8 cellular contexts compared by ENCODE assay signal in genomic region chr12:38907171-38907923, GRCh38. TPM values are rescaled to one million over a fixed set of nuclear protein-coding genes. Genes with fewer than 3 reads are reported as not detected.
DNase-seq lines count a peak whose midpoint lies in the region; ATAC-seq and TF ChIP-seq lines count a peak whose summit lies in the region.

No MANE protein-coding gene starts in this region.

- H4K20me1 ChIP-seq in mammary epithelial cell (ENCODE audit: insufficient read depth, low read length) = no peaks in the 10 kb centered on the region

- ATAC-seq in HG02678 (IDR thresholded peaks at IDR 0.05; ENCODE audit: unreplicated experiment) = peak; percentile 0
- no peak for ATAC-seq in GM18909 (IDR thresholded peaks at IDR 0.05; ENCODE audit: poor library complexity, unreplicated experiment)
- no peak for ATAC-seq in left lobe of liver

- 51% methylated on average over 6 of the region's 6 CpGs for WGBS in mammary epithelial cell (ENCODE audit: low coverage, missing lambda C conversion rate)

- in situ Hi-C loops in mammary epithelial cell (cut with MboI; ENCODE audit: low sequenced_read_pairs in 2 of 2) = loop anchor here (10.0 to 25.0 kb wide), 5 partner anchors 197 to 573 kb away; no protein-coding TSS in a partner anchor

- peak overlapping the region; percentile 85 for H3K27ac ChIP-seq in 22Rv1
- peak overlapping the region; percentile 16 for H3K27ac ChIP-seq in mammary epithelial cell (ENCODE audit: insufficient read depth, low read depth, low read length)

- dilution Hi-C loops in mammary epithelial cell (cut with HindIII; ENCODE audit: low sequenced_read_pairs) = no loop called here

- H3K36me3 ChIP-seq in mammary epithelial cell (ENCODE audit: insufficient read depth, low read length) (no peaks in the 10 kb centered on the region), mucosa of stomach (ENCODE audit: control insufficient read depth, insufficient read depth, low read length) (no peaks in the 10 kb centered on the region)

- H3K4me3 ChIP-seq in mammary epithelial cell (replicated peaks in 1 of 3; ENCODE audit: insufficient read depth in 1 of 3, low read depth in 2 of 3, low read length in 3 of 3) = peak overlapping the region; percentile 63 to 86 (median 72)
- peak overlapping the region; percentile 70 for H3K4me3 ChIP-seq in mucosa of stomach (ENCODE audit: low read length)

- intact Hi-C loops in mammary epithelial cell (cut with micrococcal nuclease) = loop anchor here (2.0 to 10.0 kb wide), 5 partner anchors 365 to 850 kb away; no protein-coding TSS in a partner anchor

- TF ChIP-seq CTCF in 22Rv1 (IDR thresholded peaks at IDR 0.05) (no peak), mammary epithelial cell (conservative IDR thresholded peaks at IDR 0.05 in 1 of 2, IDR thresholded peaks at IDR 0.05 in 1 of 2; ENCODE audit: extremely low read depth in 1 of 2, insufficient read depth in 1 of 2, low read depth in 1 of 2, low read length in 2 of 2) (no peak)

- H3K27me3 ChIP-seq in mammary epithelial cell (ENCODE audit: insufficient read depth, low read length) (no peaks in the 10 kb centered on the region), mucosa of stomach (ENCODE audit: control insufficient read depth, insufficient read depth, low read length) (no peaks in the 10 kb centered on the region)

- H2AFZ ChIP-seq in mammary epithelial cell (ENCODE audit: low read depth, low read length) = peak overlapping the region; percentile 94

- no TSS peak for BruUV-seq in mammary epithelial cell (replicated peaks; lab: Mats Ljungman, UMichigan)

- H3K4me2 ChIP-seq in mammary epithelial cell (ENCODE audit: insufficient read depth, low read depth, low read length) = peak overlapping the region; percentile 84

- peak; percentile 37 for DNase-seq in mammary epithelial cell
- no peak for DNase-seq in DMS53 treated with DMSO at 0.1 percent for 48 hours (lab: John Stamatoyannopoulos, UW; ENCODE audit: unreplicated experiment)
- DNase-seq in inferior parietal cortex (ENCODE audit: extremely low spot score) = no peak
- DNase-seq in left lobe of liver (ENCODE audit: low spot score) = no peak

- CTCF ChIA-PET in mammary epithelial cell (lab: Charles Lee; ENCODE audit: low non-redundant PET) = interaction anchor here (0.9 to 1.3 kb wide), 3 partner anchors 11 to 195 kb away, joined by 3 to 26 read pairs (median 7); no protein-coding TSS in a partner anchor

- H3K9me3 ChIP-seq in mammary epithelial cell (replicated peaks; ENCODE audit: insufficient read depth, low read length) = no peaks in the 10 kb centered on the region
- H3K9me3 ChIP-seq in mucosa of stomach (ENCODE audit: control insufficient read depth, low read length) = no peaks in the 10 kb centered on the region

- H3K79me2 ChIP-seq in mammary epithelial cell (ENCODE audit: insufficient read depth, low read length) = peaks cover 23% of the 10 kb centered on the region

- H3K4me1 ChIP-seq in mammary epithelial cell (ENCODE audit: insufficient read depth, low read length) (peaks cover 13% of the 10 kb centered on the region), mucosa of stomach (ENCODE audit: control insufficient read depth, insufficient read depth, low read length) (no peaks in the 10 kb centered on the region)

- H3K9ac ChIP-seq in mammary epithelial cell (ENCODE audit: insufficient read depth, low read length) = peak overlapping the region; percentile 46
- peak overlapping the region; percentile 74 for H3K9ac ChIP-seq in mucosa of stomach (ENCODE audit: low read length)

RNA-seq across cellular contexts. Expression of gene CPNE8, which starts 2.0 kb away (rescaled TPM):
- 10 to 100 TPM; 19.7 to 20.0 TPM for total RNA-seq in mammary epithelial cell
- polyA plus RNA-seq in mammary epithelial cell = 7.1 TPM
- polyA minus RNA-seq in mammary epithelial cell = 7.0 TPM
- 9.2 TPM for total RNA-seq in left lobe of liver
